Comparison of ENCODE assay signal across 17 cellular contexts in the genomic region with DNA sequence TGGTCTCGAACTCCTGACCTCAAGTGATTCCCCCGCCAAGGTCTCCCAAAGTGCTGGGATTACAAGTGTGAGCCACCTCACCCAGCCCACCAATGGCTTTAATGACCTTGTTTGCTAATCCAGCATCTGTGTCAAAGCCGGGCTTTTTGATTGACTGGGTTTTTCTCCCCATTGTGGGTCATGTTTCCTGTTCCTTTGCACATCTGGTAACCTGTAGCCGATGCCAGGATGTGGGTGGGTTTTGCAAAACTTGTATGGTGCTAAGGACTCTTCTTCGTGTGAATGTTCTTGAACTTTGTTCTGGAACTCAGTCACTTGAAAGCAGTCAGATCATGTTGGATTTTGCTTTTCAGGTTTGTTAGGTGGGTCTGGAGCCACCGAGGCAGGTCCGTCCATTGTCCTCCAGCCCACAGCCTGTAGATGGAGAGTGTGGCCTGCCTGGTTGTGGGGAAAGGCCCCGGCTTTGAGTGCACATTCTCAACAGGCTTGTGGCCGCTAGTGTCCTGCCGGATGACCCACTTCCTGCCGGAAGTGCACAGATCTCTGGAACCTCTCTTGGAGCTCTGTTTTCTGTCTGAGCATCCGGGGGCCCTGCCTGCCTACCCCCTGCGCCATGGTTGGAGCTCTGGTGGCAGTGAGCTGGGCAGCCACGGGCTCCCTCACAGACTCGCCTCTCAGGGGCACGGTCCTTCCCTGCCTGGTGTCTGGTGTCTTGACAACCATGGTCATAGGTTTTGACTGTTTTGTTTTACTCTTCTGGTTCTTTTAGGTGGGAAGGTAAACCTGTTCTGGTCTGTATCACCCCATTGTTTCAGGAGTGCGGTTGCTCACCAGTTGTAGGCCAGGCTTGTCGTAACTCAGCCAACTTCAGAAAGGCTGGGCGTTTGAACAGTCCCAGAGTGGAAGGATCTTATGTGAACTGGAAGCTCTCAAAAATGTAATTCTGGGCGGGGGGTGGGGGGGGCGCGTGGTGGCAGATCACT.
DNase-seq lines count a peak whose midpoint lies in the region; ATAC-seq and TF ChIP-seq lines count a peak whose summit lies in the region.
"Had no signal": no experiment of that assay in that cellular context is flagged by ENCODE, and none has a peak within 500 bp of the region (broad histone marks: within the 10 kb centered on the region; RNA-seq: fewer than 3 reads in every experiment).

No MANE protein-coding gene starts in this region.

- H3K4me2 ChIP-seq in BLaER1 treated with 17β-estradiol and CSF1 and Interleukin-3, amounts not matched to agents 10 nM and 100 nM = peak overlapping the region in 9 of 11 experiments; percentile 39 to 84 (median 64); a peak in 18 of 22 replicates
- H3K4me2 ChIP-seq: SK-N-SH had no signal

- peak overlapping the region in 3 of 11 experiments; percentile 20 to 57 (median 50); a peak in 3 of 22 replicates for H3K9ac ChIP-seq in BLaER1 treated with 17β-estradiol and CSF1 and Interleukin-3, amounts not matched to agents 10 nM and 100 nM
- H3K9ac ChIP-seq: SK-N-SH had no signal

- no peaks in the 10 kb centered on the region for H3K27me3 ChIP-seq in BLaER1 treated with 17β-estradiol and CSF1 and Interleukin-3, amounts not matched to agents 10 nM and 100 nM
- H3K27me3 ChIP-seq in CD8-positive, alpha-beta memory T cell (ENCODE audit: insufficient read depth, low read length, poor library complexity, severe bottlenecking) = no peaks in the 10 kb centered on the region
- H3K27me3 ChIP-seq: neutrophil had no signal

- H3K36me3 Mint-ChIP-seq in CD8-positive, alpha-beta memory T cell = peaks cover 3 to 62% (median 5%) of the 10 kb centered on the region in 3 donors
- peaks cover 29% of the 10 kb centered on the region for H3K36me3 Mint-ChIP-seq in activated CD8-positive, alpha-beta T cell treated with anti-CD3 and anti-CD28 coated beads for 36 hours (ENCODE audit: low read depth)
- H3K36me3 Mint-ChIP-seq in HFFc6 (ENCODE audit: low read depth) = peaks cover 42% of the 10 kb centered on the region

- POLR2A ChIA-PET in CD8-positive, alpha-beta memory T cell (lab: Charles Lee) = interaction anchor here (0.6 kb wide), 1 partner anchor 86 kb away, joined by 3 read pairs; no protein-coding TSS in a partner anchor
- POLR2A ChIA-PET in activated CD8-positive, alpha-beta T cell treated with anti-CD3 and anti-CD28 coated beads for 36 hours (lab: Charles Lee) = interaction anchor here (0.6 kb wide), 1 partner anchor 38 kb away, joined by 3 read pairs; no protein-coding TSS in a partner anchor

- H3K4me3 ChIP-seq in BLaER1 treated with 17β-estradiol and CSF1 and Interleukin-3, amounts not matched to agents 10 nM and 100 nM = no peak overlapping the region
- H3K4me3 ChIP-seq in CD8-positive, alpha-beta memory T cell (ENCODE audit: low read length) = no peak overlapping the region
- H3K4me3 ChIP-seq: mucosa of descending colon had no signal

- no peaks in the 10 kb centered on the region for H3K9me3 Mint-ChIP-seq in CD8-positive, alpha-beta memory T cell
- H3K9me3 Mint-ChIP-seq in activated CD8-positive, alpha-beta T cell treated with anti-CD3 and anti-CD28 coated beads for 36 hours = no peaks in the 10 kb centered on the region
- H3K9me3 Mint-ChIP-seq in HFFc6 = no peaks in the 10 kb centered on the region

- peaks cover 4 to 58% (median 32%) of the 10 kb centered on the region in 11 experiments; a peak in 18 of 22 replicates for H4K20me1 ChIP-seq in BLaER1 treated with 17β-estradiol and CSF1 and Interleukin-3, amounts not matched to agents 10 nM and 100 nM

- DNase-seq in CD8-positive, alpha-beta memory T cell = peak in 2 of 5 donors; percentile 5 to 18
- peak; percentile 16 for DNase-seq in activated CD8-positive, alpha-beta T cell treated with anti-CD3 and anti-CD28 coated beads for 36 hours
- DNase-seq in left lobe of liver (ENCODE audit: low spot score) (no peak), NCI-H2227 (lab: John Stamatoyannopoulos, UW; ENCODE audit: unreplicated experiment) (no peak), HFFc6 (no peak), NCI-H524 (lab: John Stamatoyannopoulos, UW) (no peak), retina (no peak)
- DNase-seq: activated naive CD4-positive, alpha-beta T cell treated with anti-CD3 and anti-CD28 coated beads, Interleukin-2, amount 50 U/mL, for 16 hours; H7; mucosa of descending colon; NCI-H1092 treated with DMSO at 0.1 percent for 48 hours; NCI-H2029 treated with DMSO at 0.1 percent for 48 hours; SK-N-SH; stimulated activated CD4-positive, alpha-beta T cell treated with anti-CD3 and anti-CD28 coated beads, Interleukin-4, amount 100 ng/mL, for 4 hours had no signal

- peak overlapping the region in 2 of 7 donors; percentile 28 to 51 for H3K4me3 Mint-ChIP-seq in CD8-positive, alpha-beta memory T cell
- H3K4me3 Mint-ChIP-seq in activated CD8-positive, alpha-beta T cell treated with anti-CD3 and anti-CD28 coated beads for 36 hours = no peak overlapping the region
- no peak overlapping the region for H3K4me3 Mint-ChIP-seq in HFFc6

- peaks cover 16 to 25% (median 21%) of the 10 kb centered on the region in 3 donors for H3K4me1 Mint-ChIP-seq in CD8-positive, alpha-beta memory T cell
- H3K4me1 Mint-ChIP-seq in activated CD8-positive, alpha-beta T cell treated with anti-CD3 and anti-CD28 coated beads for 36 hours (ENCODE audit: low read depth) = peaks cover 8% of the 10 kb centered on the region
- no peaks in the 10 kb centered on the region for H3K4me1 Mint-ChIP-seq in HFFc6 (ENCODE audit: low read depth)

- no peak for ATAC-seq in activated CD8-positive, alpha-beta T cell treated with anti-CD3 and anti-CD28 coated beads for 36 hours
- peak; percentile 29 for ATAC-seq in left lobe of liver
- ATAC-seq: activated CD4-positive, CD25-positive, alpha-beta regulatory T cell treated with anti-CD3 and anti-CD28 coated beads, Interleukin-2, amount 50 U/mL, for 24 hours had no signal

- no peak for TF ChIP-seq CTCF in activated CD8-positive, alpha-beta T cell treated with anti-CD3 and anti-CD28 coated beads for 36 hours (IDR thresholded peaks at IDR 0.05)
- no peak for TF ChIP-seq CTCF in HFFc6 (IDR thresholded peaks at IDR 0.05)

- H3K27ac ChIP-seq in BLaER1 treated with 17β-estradiol and CSF1 and Interleukin-3, amounts not matched to agents 10 nM and 100 nM = peak overlapping the region in 8 of 11 experiments; percentile 23 to 69 (median 54); a peak in 16 of 22 replicates
- no peak overlapping the region for H3K27ac ChIP-seq in CD8-positive, alpha-beta memory T cell (ENCODE audit: low read depth, low read length)
- H3K27ac ChIP-seq: neutrophil had no signal

- peaks cover 0 to 10% (median 4%) of the 10 kb centered on the region in 11 experiments; a peak in 3 of 22 replicates for H3K9me3 ChIP-seq in BLaER1 treated with 17β-estradiol and CSF1 and Interleukin-3, amounts not matched to agents 10 nM and 100 nM (replicated peaks in 1 of 11)
- no peaks in the 10 kb centered on the region for H3K9me3 ChIP-seq in CD8-positive, alpha-beta memory T cell (ENCODE audit: low read length)
- H3K9me3 ChIP-seq: mucosa of descending colon, neutrophil, SK-N-SH had no signal

- CTCF ChIA-PET in CD8-positive, alpha-beta memory T cell (lab: Charles Lee) = no interaction called here
- CTCF ChIA-PET in activated CD8-positive, alpha-beta T cell treated with anti-CD3 and anti-CD28 coated beads for 36 hours (lab: Charles Lee) = interaction anchor here (1.5 to 1.7 kb wide), 2 partner anchors 135 kb away, joined by 3 to 4 read pairs; no protein-coding TSS in a partner anchor

- H3K27ac Mint-ChIP-seq in CD8-positive, alpha-beta memory T cell = peak overlapping the region in 7 of 8 donors; percentile 4 to 88 (median 67)
- peak overlapping the region; percentile 34 for H3K27ac Mint-ChIP-seq in activated CD8-positive, alpha-beta T cell treated with anti-CD3 and anti-CD28 coated beads for 36 hours
- no peak overlapping the region for H3K27ac Mint-ChIP-seq in HFFc6

- peaks cover 11 to 30% (median 23%) of the 10 kb centered on the region in 10 experiments; a peak in 19 of 20 replicates for H3K4me1 ChIP-seq in BLaER1 treated with 17β-estradiol and CSF1 and Interleukin-3, amounts not matched to agents 10 nM and 100 nM
- peaks cover 7% of the 10 kb centered on the region for H3K4me1 ChIP-seq in CD8-positive, alpha-beta memory T cell (ENCODE audit: insufficient read depth, low read length)

- intact Hi-C loops in activated CD8-positive, alpha-beta T cell treated with anti-CD3 and anti-CD28 coated beads for 36 hours (cut with micrococcal nuclease) = no loop called here

- H3K36me3 ChIP-seq in BLaER1 treated with 17β-estradiol and CSF1 and Interleukin-3, amounts not matched to agents 10 nM and 100 nM = peaks cover 65 to 93% (median 87%) of the 10 kb centered on the region in 11 experiments
- H3K36me3 ChIP-seq in CD8-positive, alpha-beta memory T cell (ENCODE audit: insufficient read depth, low read length) = peaks cover 8% of the 10 kb centered on the region

- H3K27me3 Mint-ChIP-seq in CD8-positive, alpha-beta memory T cell = no peaks in the 10 kb centered on the region
- H3K27me3 Mint-ChIP-seq in activated CD8-positive, alpha-beta T cell treated with anti-CD3 and anti-CD28 coated beads for 36 hours = no peaks in the 10 kb centered on the region
- no peaks in the 10 kb centered on the region; the same call in none of the 2 replicates for H3K27me3 Mint-ChIP-seq in HFFc6 (ENCODE audit: insufficient read depth)
